ENCODE assay signal across 18 cellular contexts in the genomic region with DNA sequence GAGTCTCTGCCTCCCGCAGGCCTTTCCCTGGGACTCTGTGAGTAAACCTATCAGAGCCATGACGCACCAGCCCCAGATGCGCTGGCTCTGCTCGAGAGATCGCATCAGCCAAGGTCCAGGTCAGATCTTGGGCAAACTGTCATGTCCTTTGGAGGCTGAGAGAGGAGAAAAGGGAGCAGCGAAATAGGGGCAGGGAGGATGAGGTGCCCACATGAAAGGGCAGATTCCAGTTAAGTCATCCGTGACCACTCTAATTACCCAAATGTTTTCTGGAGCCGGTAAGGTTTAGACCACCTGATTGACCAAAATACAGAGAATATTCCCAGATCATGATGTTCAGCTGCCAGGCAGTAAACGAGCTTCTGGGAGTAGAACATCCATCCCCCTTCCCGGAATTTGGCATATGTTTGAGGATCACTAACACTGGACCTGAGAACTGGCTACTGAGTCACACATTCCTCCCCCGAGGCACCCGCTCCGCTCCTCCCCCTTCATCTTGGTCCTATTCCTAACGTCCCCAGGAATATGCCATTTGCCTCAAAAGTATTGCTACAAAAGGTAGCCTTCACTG.
DNase-seq lines count a peak whose midpoint lies in the region; ATAC-seq and TF ChIP-seq lines count a peak whose summit lies in the region.
"Had no signal": no experiment of that assay in that cellular context is flagged by ENCODE, and none has a peak within 500 bp of the region (broad histone marks: within the 10 kb centered on the region; RNA-seq: fewer than 3 reads in every experiment).

No MANE protein-coding gene starts in this region.

- H3K79me2 ChIP-seq in GM23338 (replicated peaks; ENCODE audit: insufficient read depth), result peaks cover 65% of the 10 kb centered on the region

- no peak overlapping the region for H3K4me2 ChIP-seq in GM23338

- H3K4me3 ChIP-seq in GM23338 (no peak overlapping the region), retinal pigment epithelial cell (ENCODE audit: low read length) (no peak overlapping the region)
- H3K4me3 ChIP-seq: lung, right lobe of liver had no signal

- peaks cover 12% of the 10 kb centered on the region for H3K27me3 Mint-ChIP-seq in GM23338 (ENCODE audit: insufficient read depth, low read depth, poor library complexity)
- no peaks in the 10 kb centered on the region for H3K27me3 Mint-ChIP-seq in WTC11 (ENCODE audit: low read depth)
- no peaks in the 10 kb centered on the region for H3K27me3 Mint-ChIP-seq in CD4-positive, alpha-beta T cell
- H3K27me3 Mint-ChIP-seq: natural killer cell treated with Interleukin-12 subunit alpha and Interleukin-12 subunit beta and Interleukin-15 and Interleukin-18, amount 100 ng/mL, for 72 hours had no signal

- H3K27ac Mint-ChIP-seq in GM23338 (peak overlapping the region; percentile 90), WTC11 (peak overlapping the region; percentile 78)
- H3K27ac Mint-ChIP-seq in CD4-positive, alpha-beta T cell, result no peak overlapping the region
- H3K27ac Mint-ChIP-seq: activated naive CD4-positive, alpha-beta T cell treated with anti-CD3 and anti-CD28 coated beads, Interleukin-2, amount 50 U/mL, for 24 hours; natural killer cell treated with Interleukin-12 subunit alpha and Interleukin-12 subunit beta and Interleukin-15 and Interleukin-18, amount 100 ng/mL, for 72 hours had no signal

- ATAC-seq in GM23338 (no peak), WTC11 (no peak), HG03135 (IDR thresholded peaks at IDR 0.05; ENCODE audit: unreplicated experiment) (no peak)
- ATAC-seq in CD4-positive, alpha-beta T cell (ENCODE audit: poor library complexity), result no peak
- ATAC-seq: natural killer cell treated with Interleukin-12 subunit alpha and Interleukin-12 subunit beta and Interleukin-15 and Interleukin-18, amount 100 ng/mL, for 72 hours; right lobe of liver had no signal

- H3F3A ChIP-seq in GM23338 (replicated peaks; ENCODE audit: low read depth), result no peaks in the 10 kb centered on the region

- no peaks in the 10 kb centered on the region for H3K27me3 ChIP-seq in GM23338 (ENCODE audit: insufficient read depth)
- no peaks in the 10 kb centered on the region for H3K27me3 ChIP-seq in CD4-positive, alpha-beta T cell (ENCODE audit: control insufficient read depth, insufficient read depth, low read length)
- H3K27me3 ChIP-seq: right lobe of liver had no signal

- H3K9me3 ChIP-seq in CD4-positive, alpha-beta T cell (ENCODE audit: control insufficient read depth, low read length), result no peaks in the 10 kb centered on the region
- H3K9me3 ChIP-seq: right lobe of liver had no signal

- DNase-seq in GM23338 (ENCODE audit: low spot score), result no peak
- no peak for DNase-seq in WTC11 (ENCODE audit: low spot score)
- DNase-seq in islet precursor cell, result peak; percentile 85
- DNase-seq in retinal pigment epithelial cell (ENCODE audit: low read depth), result peak; percentile 55
- DNase-seq in activated naive CD4-positive, alpha-beta T cell treated with anti-CD3 and anti-CD28 coated beads, Interleukin-2, amount 50 U/mL, for 16 hours, result no peak
- no peak for DNase-seq in stimulated activated CD4-positive, alpha-beta T cell treated with anti-CD3 and anti-CD28 coated beads, Interleukin-15, amount 100 ng/mL, for 24 hours
- no peak for DNase-seq in CD4-positive, alpha-beta T cell
- DNase-seq: activated CD4-positive, alpha-beta T cell treated with anti-CD3 and anti-CD28 coated beads for 48 hours; COR-L47; effector CD8-positive, alpha-beta T cell; GF-D8; H7; right lobe of liver; Right ventricle myocardium superior had no signal

- H3K9me2 ChIP-seq in GM23338 (ENCODE audit: insufficient read depth), result no peaks in the 10 kb centered on the region; the same call in 1 of the 2 replicates

- H3K4me1 Mint-ChIP-seq in GM23338 (peaks cover 36% of the 10 kb centered on the region), WTC11 (peaks cover 45% of the 10 kb centered on the region)
- no peaks in the 10 kb centered on the region for H3K4me1 Mint-ChIP-seq in CD4-positive, alpha-beta T cell (ENCODE audit: low read depth)
- H3K4me1 Mint-ChIP-seq: activated naive CD4-positive, alpha-beta T cell treated with anti-CD3 and anti-CD28 coated beads, Interleukin-2, amount 50 U/mL, for 24 hours had no signal

- H3K4me3 Mint-ChIP-seq in GM23338 (no peak overlapping the region), WTC11 (no peak overlapping the region)
- H3K4me3 Mint-ChIP-seq in CD4-positive, alpha-beta T cell, result no peak overlapping the region
- H3K4me3 Mint-ChIP-seq: activated naive CD4-positive, alpha-beta T cell treated with anti-CD3 and anti-CD28 coated beads, Interleukin-2, amount 50 U/mL, for 24 hours; natural killer cell treated with Interleukin-12 subunit alpha and Interleukin-12 subunit beta and Interleukin-15 and Interleukin-18, amount 100 ng/mL, for 72 hours had no signal

- no peaks in the 10 kb centered on the region; the same call in 1 of the 2 replicates for H4K20me1 ChIP-seq in GM23338 (replicated peaks; ENCODE audit: insufficient read depth)

- no peak for TF ChIP-seq CTCF in GM23338 (conservative IDR thresholded peaks at IDR 0.05; ENCODE audit: low read depth in 2 of 2)
- no peak for TF ChIP-seq CTCF in WTC11 (IDR thresholded peaks at IDR 0.05)
- TF ChIP-seq CTCF in retinal pigment epithelial cell (conservative IDR thresholded peaks at IDR 0.05; ENCODE audit: low read depth, low read length), result no peak
- no peak for TF ChIP-seq CTCF in CD4-positive, alpha-beta T cell (IDR thresholded peaks at IDR 0.05)

- H3K36me3 Mint-ChIP-seq in GM23338 (ENCODE audit: low read depth), result peaks cover 86% of the 10 kb centered on the region
- H3K36me3 Mint-ChIP-seq in WTC11, result peaks cover 67% of the 10 kb centered on the region
- no peaks in the 10 kb centered on the region for H3K36me3 Mint-ChIP-seq in CD4-positive, alpha-beta T cell (ENCODE audit: low read depth)
- H3K36me3 Mint-ChIP-seq: activated naive CD4-positive, alpha-beta T cell treated with anti-CD3 and anti-CD28 coated beads, Interleukin-2, amount 50 U/mL, for 24 hours; natural killer cell treated with Interleukin-12 subunit alpha and Interleukin-12 subunit beta and Interleukin-15 and Interleukin-18, amount 100 ng/mL, for 72 hours had no signal

- peaks cover 11% of the 10 kb centered on the region; the same call in 1 of the 2 replicates for H3K36me3 ChIP-seq in GM23338 (ENCODE audit: insufficient read depth)
- H3K36me3 ChIP-seq: right lobe of liver had no signal

- peaks cover 25% of the 10 kb centered on the region for H3K4me1 ChIP-seq in GM23338 (ENCODE audit: insufficient read depth)
- H3K4me1 ChIP-seq: right lobe of liver had no signal

- POLR2A ChIA-PET in WTC11 (lab: Charles Lee), result no interaction called here
- POLR2A ChIA-PET in CD4-positive, alpha-beta T cell (lab: Charles Lee), result no interaction called here

- CTCF ChIA-PET in WTC11 (lab: Charles Lee), result interaction anchor here (1.6 kb wide), 1 partner anchor 153 kb away, joined by 4 read pairs; no protein-coding TSS in a partner anchor
- CTCF ChIA-PET in CD4-positive, alpha-beta T cell (lab: Charles Lee), result no interaction called here

- intact Hi-C loops in CD4-positive, alpha-beta T cell (cut with DNase I, micrococcal nuclease), result no loop called here

- H3K9me3 Mint-ChIP-seq in GM23338, result no peaks in the 10 kb centered on the region
- H3K9me3 Mint-ChIP-seq in WTC11, result no peaks in the 10 kb centered on the region
- no peaks in the 10 kb centered on the region for H3K9me3 Mint-ChIP-seq in CD4-positive, alpha-beta T cell
- H3K9me3 Mint-ChIP-seq: activated naive CD4-positive, alpha-beta T cell treated with anti-CD3 and anti-CD28 coated beads, Interleukin-2, amount 50 U/mL, for 24 hours; natural killer cell treated with Interleukin-12 subunit alpha and Interleukin-12 subunit beta and Interleukin-15 and Interleukin-18, amount 100 ng/mL, for 72 hours had no signal

- no peak overlapping the region for H2AFZ ChIP-seq in GM23338

- H3K27ac ChIP-seq in GM23338 (ENCODE audit: low read depth), result no peak overlapping the region
- no peak overlapping the region for H3K27ac ChIP-seq in CD4-positive, alpha-beta T cell (ENCODE audit: low read depth, low read length)
- H3K27ac ChIP-seq: right lobe of liver had no signal

TF ChIP-seq in GM23338, 12 proteins besides CTCF, POLR2A, EP300 and RAD21 (continues in another document):
- TF ChIP-seq EZH2phosphoT487 (IDR thresholded peaks at IDR 0.05; ENCODE audit: unreplicated experiment), result no peak

TF ChIP-seq in WTC11, 78 proteins besides CTCF, POLR2A, EP300 and RAD21:
- no peak for TF ChIP-seq GRHL2 (CRISPR knock-in tag; IDR thresholded peaks at IDR 0.05; ENCODE audit: insufficient replicate concordance, severe bottlenecking)
- TF ChIP-seq, protein P1, sequence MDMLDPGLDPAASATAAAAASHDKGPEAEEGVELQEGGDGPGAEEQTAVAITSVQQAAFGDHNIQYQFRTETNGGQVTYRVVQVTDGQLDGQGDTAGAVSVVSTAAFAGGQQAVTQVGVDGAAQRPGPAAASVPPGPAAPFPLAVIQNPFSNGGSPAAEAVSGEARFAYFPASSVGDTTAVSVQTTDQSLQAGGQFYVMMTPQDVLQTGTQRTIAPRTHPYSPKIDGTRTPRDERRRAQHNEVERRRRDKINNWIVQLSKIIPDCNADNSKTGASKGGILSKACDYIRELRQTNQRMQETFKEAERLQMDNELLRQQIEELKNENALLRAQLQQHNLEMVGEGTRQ (CRISPR knock-in tag; IDR thresholded peaks at IDR 0.05), result no peak
- no peak for TF ChIP-seq CREM (CRISPR knock-in tag; IDR thresholded peaks at IDR 0.05)
- TF ChIP-seq TEAD4 (CRISPR knock-in tag; IDR thresholded peaks at IDR 0.05), result no peak
- TF ChIP-seq, protein P2, sequence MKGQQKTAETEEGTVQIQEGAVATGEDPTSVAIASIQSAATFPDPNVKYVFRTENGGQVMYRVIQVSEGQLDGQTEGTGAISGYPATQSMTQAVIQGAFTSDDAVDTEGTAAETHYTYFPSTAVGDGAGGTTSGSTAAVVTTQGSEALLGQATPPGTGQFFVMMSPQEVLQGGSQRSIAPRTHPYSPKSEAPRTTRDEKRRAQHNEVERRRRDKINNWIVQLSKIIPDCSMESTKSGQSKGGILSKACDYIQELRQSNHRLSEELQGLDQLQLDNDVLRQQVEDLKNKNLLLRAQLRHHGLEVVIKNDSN (CRISPR knock-in tag; IDR thresholded peaks at IDR 0.05), result no peak
TF ChIP-seq in WTC11: peak in this region for 0.

Comparison
In these comparisons a context has a peak if more than half of its experiments do, and no peak if none do; other contexts are left out.
1. DNase-seq: peak in islet precursor cell (single experiment) and retinal pigment epithelial cell (single experiment); none in GM23338 (single experiment), WTC11 (single experiment), activated naive CD4-positive, alpha-beta T cell treated with anti-CD3 and anti-CD28 coated beads, Interleukin-2, amount 50 U/mL, for 16 hours (single experiment), stimulated activated CD4-positive, alpha-beta T cell treated with anti-CD3 and anti-CD28 coated beads, Interleukin-15, amount 100 ng/mL, for 24 hours (single experiment) and CD4-positive, alpha-beta T cell (0 of 10).